7 cellular contexts compared by ENCODE assay signal in genomic region chr7:100801833-100802568, GRCh38. TPM values are rescaled to one million over a fixed set of nuclear protein-coding genes. Genes with fewer than 3 reads are reported as not detected.
DNase-seq lines count a peak whose midpoint lies in the region; ATAC-seq and TF ChIP-seq lines count a peak whose summit lies in the region.

No MANE protein-coding gene starts in this region.

- H3K27ac ChIP-seq in transverse colon, result peak overlapping the region; percentile 70 to 79 (median 72)

- H3K9me3 ChIP-seq in transverse colon, result no peaks in the 10 kb centered on the region

- peaks cover 0 to 3% (median 0%) of the 10 kb centered on the region in 4 donors for H3K36me3 ChIP-seq in transverse colon

- H3K36me3 Mint-ChIP-seq in HFFc6 (ENCODE audit: low read depth), result peaks cover 5% of the 10 kb centered on the region

- H3K4me3 ChIP-seq in transverse colon, result no peak overlapping the region

- DNase-seq in HFFc6 (peak; percentile 91), SK-MEL-5 (ENCODE audit: low read depth, low spot score) (peak; percentile 89), glomerular visceral epithelial cell (ENCODE audit: extremely low spot score) (peak; percentile 75), transverse colon (peak; percentile 80), GM19238 (ENCODE audit: insufficient read length, low spot score) (no peak)

- H3K27me3 ChIP-seq in transverse colon, result no peaks in the 10 kb centered on the region

- H3K4me1 Mint-ChIP-seq in HFFc6 (ENCODE audit: low read depth), result peaks cover 46% of the 10 kb centered on the region

- TF ChIP-seq CTCF in HFFc6 (IDR thresholded peaks at IDR 0.05) (no peak), transverse colon (IDR thresholded peaks at IDR 0.05) (no peak)

- H3K9me3 Mint-ChIP-seq in HFFc6, result no peaks in the 10 kb centered on the region

- in situ Hi-C loops in SK-MEL-5 (cut with HindIII; ENCODE audit: low pct_unique_long_range_greater_than_20kb, low sequenced_read_pairs) (no loop called here), transverse colon (cut with MboI; ENCODE audit: low pct_ligation_motif_present in 1 of 4, low pct_unique_long_range_greater_than_20kb in 1 of 4, low sequenced_read_pairs in 3 of 4) (loop anchor here in 1 of 4 donors (5.0 kb wide), 1 partner anchor 50 kb away; the partner anchor contains the start of gene SLC12A9)

- ATAC-seq in GM21390 (IDR thresholded peaks at IDR 0.05; ENCODE audit: unreplicated experiment), result no peak
- ATAC-seq in HG02642 (IDR thresholded peaks at IDR 0.05; ENCODE audit: poor library complexity, unreplicated experiment), result no peak

- peak overlapping the region; percentile 58; the same call in 1 of the 2 replicates for H3K27ac Mint-ChIP-seq in HFFc6

- peaks cover 17% of the 10 kb centered on the region for H3K27me3 Mint-ChIP-seq in HFFc6 (ENCODE audit: insufficient read depth)

- H3K4me1 ChIP-seq in transverse colon, result peaks cover 23 to 43% (median 26%) of the 10 kb centered on the region in 4 donors

- H3K4me3 Mint-ChIP-seq in HFFc6, result peak overlapping the region; percentile 58

- TF ChIP-seq EP300 in transverse colon (IDR thresholded peaks at IDR 0.05; ENCODE audit: low read depth), result no peak

- no peak for TF ChIP-seq POLR2A in transverse colon (IDR thresholded peaks at IDR 0.05)

- 12 to 26% methylated on average over 3 to 18 of the region's 18 CpGs for WGBS in transverse colon (ENCODE audit: low coverage in 1 of 2), 2 donors

- intact Hi-C loops in transverse colon (cut with DNase I; ENCODE audit: low total_unique reads), result no loop called here

RNA-seq across cellular contexts. Expression of gene EPHB4, which starts 25.3 kb away (rescaled TPM):
- 1 to 10 TPM; 3.8 to 10.0 (median 4.6) TPM for total RNA-seq in HFFc6 (2021; fragmentation: NEBNext Ultra II Directional; extraction: Animal tissue kit (Norgen Biotek cat#: 25700))
- 37.3 and 45.2 TPM in 2 replicates for total RNA-seq in SK-MEL-5 (2014; rRNA removed; shearing (Covaris generic))
- polyA plus RNA-seq in SK-MEL-5 (2015; cell fraction: cytosol; rRNA removed), result 48.3 and 61.3 TPM in 2 replicates
- 49.8 and 54.2 TPM in 2 replicates for polyA plus RNA-seq in SK-MEL-5 (2015; cell fraction: nucleus; rRNA removed)
- total RNA-seq in transverse colon, result 10 to 100 TPM; 23.2 to 95.5 (median 43.5) TPM

RNA-seq across cellular contexts. Expression of gene SLC12A9, which starts 50.5 kb away (rescaled TPM):
- total RNA-seq in HFFc6 (2021; fragmentation: NEBNext Ultra II Directional; extraction: Animal tissue kit (Norgen Biotek cat#: 25700)), result 10 to 100 TPM; 19.3 to 26.2 (median 21.7) TPM
- 13.1 and 16.6 TPM in 2 replicates for total RNA-seq in SK-MEL-5 (2014; rRNA removed; shearing (Covaris generic))
- 25.1 and 30.9 TPM in 2 replicates for polyA plus RNA-seq in SK-MEL-5 (2015; cell fraction: cytosol; rRNA removed)
- 119 and 144 TPM in 2 replicates for polyA plus RNA-seq in SK-MEL-5 (2015; cell fraction: nucleus; rRNA removed)
- 10 to 100 TPM; 21.0 to 46.2 (median 23.1) TPM for total RNA-seq in transverse colon
